7 cellular contexts compared by ENCODE assay signal in the genomic region with DNA sequence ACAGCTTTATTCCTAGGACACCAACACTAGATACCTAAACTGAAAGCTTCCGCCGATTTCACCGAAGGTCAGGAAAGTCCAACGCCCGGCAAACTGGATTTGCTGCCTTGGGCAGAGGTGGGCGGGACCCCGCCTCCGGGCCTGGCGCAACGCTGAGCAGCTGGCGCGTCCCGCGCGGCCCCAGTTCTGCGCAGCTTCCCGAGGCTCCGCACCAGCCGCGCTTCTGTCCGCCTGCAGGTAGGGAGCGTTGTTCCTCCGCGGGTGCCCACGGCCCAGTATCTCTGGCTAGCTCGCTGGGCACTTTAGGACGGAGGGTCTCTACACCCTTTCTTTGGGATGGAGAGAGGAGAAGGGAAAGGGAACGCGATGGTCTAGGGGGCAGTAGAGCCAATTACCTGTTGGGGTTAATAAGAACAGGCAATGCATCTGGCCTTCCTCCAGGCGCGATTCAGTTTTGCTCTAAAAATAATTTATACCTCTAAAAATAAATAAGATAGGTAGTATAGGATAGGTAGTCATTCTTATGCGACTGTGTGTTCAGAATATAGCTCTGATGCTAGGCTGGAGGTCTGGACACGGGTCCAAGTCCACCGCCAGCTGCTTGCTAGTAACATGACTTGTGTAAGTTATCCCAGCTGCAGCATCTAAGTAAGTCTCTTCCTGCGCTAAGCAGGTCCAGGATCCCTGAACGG. TPM values are rescaled to one million over a fixed set of nuclear protein-coding genes. Genes with fewer than 3 reads are reported as not detected.
DNase-seq lines count a peak whose midpoint lies in the region; ATAC-seq, FAIRE-seq and TF ChIP-seq lines count a peak whose summit lies in the region.

Gene CD274, plus strand, starts transcription at position 183 of the 692 bp plus-strand sequence. CDS start 5,572 bp downstream, outside the sequence.

- H3K4me3 ChIP-seq in WERI-Rb-1 (ENCODE audit: low read depth, low read length): peak within 1 kb of the TSS; percentile 48
- H3K4me3 ChIP-seq in bronchial epithelial cell (ENCODE audit: low read depth, low read length): peak within 1 kb of the TSS; percentile 59
- peak within 1 kb of the TSS; percentile 67 for H3K4me3 ChIP-seq in smooth muscle cell

- no peaks in the 10 kb centered on the region for H3K79me2 ChIP-seq in smooth muscle cell (ENCODE audit: low read depth)

- peak; percentile 93 for TF ChIP-seq POLR2A in GM15510 (IDR thresholded peaks at IDR 0.05; ENCODE audit: borderline replicate concordance, extremely low read depth, insufficient read length)

- peak; percentile 71 for TF ChIP-seq CTCF in WERI-Rb-1 (IDR thresholded peaks at IDR 0.05; ENCODE audit: low read depth, low read length)
- TF ChIP-seq CTCF in bronchial epithelial cell (IDR thresholded peaks at IDR 0.05; ENCODE audit: insufficient read depth, low read length, severe bottlenecking): peak; percentile 83
- TF ChIP-seq CTCF in smooth muscle cell (IDR thresholded peaks at IDR 0.05; ENCODE audit: borderline replicate concordance, insufficient read depth, poor library complexity, severe bottlenecking): peak; percentile 34

- H3K36me3 ChIP-seq in WERI-Rb-1 (no peaks in the 10 kb centered on the region), bronchial epithelial cell (ENCODE audit: control insufficient read depth, insufficient read depth, low read length) (no peaks in the 10 kb centered on the region), smooth muscle cell (ENCODE audit: low read depth) (no peaks in the 10 kb centered on the region)

- no peaks in the 10 kb centered on the region for H4K20me1 ChIP-seq in smooth muscle cell (ENCODE audit: low read depth)

- peak within 1 kb of the TSS; percentile 66 for H3K9ac ChIP-seq in smooth muscle cell (ENCODE audit: low read depth)

- peak; percentile 67 for ATAC-seq in HG02884 (IDR thresholded peaks at IDR 0.05; ENCODE audit: unreplicated experiment)

- peak within 1 kb of the TSS; percentile 94 for H3K4me2 ChIP-seq in smooth muscle cell

- peak within 1 kb of the TSS; percentile 93 for H2AFZ ChIP-seq in smooth muscle cell (ENCODE audit: low read depth)

- DNase-seq in NCI-H2081 treated with DMSO at 0.1 percent for 48 hours (lab: John Stamatoyannopoulos, UW): peak; percentile 50
- peak; percentile 86 for DNase-seq in WERI-Rb-1
- peak; percentile 85 for DNase-seq in bronchial epithelial cell (ENCODE audit: low read depth)
- peak; percentile 88 for DNase-seq in iPS-NIHi7 (ENCODE audit: extremely low spot score)
- DNase-seq in smooth muscle cell (lab: John Stamatoyannopoulos, UW; ENCODE audit: unreplicated experiment): peak; percentile 26

- H3K27me3 ChIP-seq in WERI-Rb-1 (ENCODE audit: insufficient read depth, low read depth, severe bottlenecking) (no peaks in the 10 kb centered on the region), bronchial epithelial cell (ENCODE audit: control insufficient read depth, insufficient read depth, low read length) (no peaks in the 10 kb centered on the region), smooth muscle cell (ENCODE audit: low read depth) (no peaks in the 10 kb centered on the region)

- WGBS in smooth muscle cell (ENCODE audit: low lambda C conversion rate): 13% methylated on average over 36 of the region's 36 CpGs

- H3K9me3 ChIP-seq in WERI-Rb-1 (ENCODE audit: severe bottlenecking): no peaks in the 10 kb centered on the region
- H3K9me3 ChIP-seq in smooth muscle cell (replicated peaks; ENCODE audit: low read depth): no peaks in the 10 kb centered on the region

- peak; percentile 60 for FAIRE-seq in bronchial epithelial cell (lab: Jason Lieb, UNC)

- H3F3A ChIP-seq in smooth muscle cell (ENCODE audit: low read depth): no peaks in the 10 kb centered on the region

- no peak within 1 kb of the TSS for H3K27ac ChIP-seq in WERI-Rb-1
- H3K27ac ChIP-seq in smooth muscle cell (ENCODE audit: low read depth): no peak within 1 kb of the TSS

- H3K4me1 ChIP-seq in smooth muscle cell (ENCODE audit: low read depth): peaks cover 4% of the 10 kb centered on the region

RNA-seq across cellular contexts. Expression of gene CD274, which starts in this region (rescaled TPM):
- total RNA-seq in bronchial epithelial cell (5.3 and 5.8 TPM in 2 replicates), smooth muscle cell (4.0 and 6.3 TPM in 2 replicates)
- 2.3 and 2.4 TPM in 2 replicates for polyA plus RNA-seq in smooth muscle cell

Comparison
In these comparisons a context has a peak if more than half of its experiments do, and no peak if none do; other contexts are left out.
1. DNase-seq: peak in every context shown above with its lines; median percentile 88 in iPS-NIHi7; 86 in WERI-Rb-1; 85 in bronchial epithelial cell; 50 in NCI-H2081 treated with DMSO at 0.1 percent for 48 hours; 26 in smooth muscle cell.